ENCODE assay signal across 27 cellular contexts in genomic region chr1:112563341-112563740, GRCh38. TPM values are rescaled to one million over a fixed set of nuclear protein-coding genes. Genes with fewer than 3 reads are reported as not detected.
"Had no signal": no experiment of that assay in that cellular context is flagged by ENCODE, and none has a peak within 500 bp of the region (broad histone marks: within the 10 kb centered on the region; RNA-seq: fewer than 3 reads in every experiment).

No MANE protein-coding gene starts in this region.

- H3K36me3 ChIP-seq: brain microvascular endothelial cell had no signal

- H3K9me3 ChIP-seq: gastroesophageal sphincter had no signal

- H3K4me1 ChIP-seq: gastroesophageal sphincter had no signal

- H3K27ac ChIP-seq: brain microvascular endothelial cell, coronary artery, gastroesophageal sphincter, VCaP had no signal

- H3K27me3 Mint-ChIP-seq: activated CD4-positive, alpha-beta T cell treated with anti-CD3 and anti-CD28 coated beads, Interleukin-2, amount 10 ng/mL, durations not matched to agents 7 days and 5 days; activated CD8-positive, alpha-beta T cell treated with anti-CD3 and anti-CD28 coated beads for 36 hours; activated naive CD8-positive, alpha-beta T cell; activated T-helper 17 cell treated with anti-CD3 and anti-CD28 coated beads, Interleukin-2, amount 50 U/mL, for 72 hours; central memory CD8-positive, alpha-beta T cell; dendritic cell treated with granulocyte-macrophage colony-stimulating factor and Interleukin-4, amounts not matched to agents 40 ng/mL and 50 ng/mL, for 4 days; effector memory CD8-positive, alpha-beta T cell had no signal

- ATAC-seq: activated CD8-positive, alpha-beta T cell treated with anti-CD3 and anti-CD28 coated beads for 36 hours; activated T-cell treated with anti-CD3 and anti-CD28 coated beads, Interleukin-2, amount 50 U/mL, for 4 hours; activated T-helper 17 cell treated with anti-CD3 and anti-CD28 coated beads, Interleukin-2, amount 50 U/mL, for 72 hours; effector memory CD8-positive, alpha-beta T cell; esophagus mucosa; gastroesophageal sphincter; WTC11 had no signal

- H3K27ac Mint-ChIP-seq: activated CD4-positive, alpha-beta T cell treated with anti-CD3 and anti-CD28 coated beads, Interleukin-2, amount 10 ng/mL, durations not matched to agents 7 days and 5 days; activated CD8-positive, alpha-beta T cell treated with anti-CD3 and anti-CD28 coated beads for 36 hours; activated naive CD8-positive, alpha-beta T cell; activated T-helper 17 cell treated with anti-CD3 and anti-CD28 coated beads, Interleukin-2, amount 50 U/mL, for 72 hours; dendritic cell treated with granulocyte-macrophage colony-stimulating factor and Interleukin-4, amounts not matched to agents 40 ng/mL and 50 ng/mL, for 4 days; effector memory CD8-positive, alpha-beta T cell; WTC11 had no signal

- H3K9me3 Mint-ChIP-seq: activated CD4-positive, alpha-beta T cell treated with anti-CD3 and anti-CD28 coated beads, Interleukin-2, amount 10 ng/mL, durations not matched to agents 7 days and 5 days; activated CD8-positive, alpha-beta T cell treated with anti-CD3 and anti-CD28 coated beads for 36 hours; activated T-cell treated with anti-CD3 and anti-CD28 coated beads, Interleukin-2, amount 50 U/mL, for 4 hours; activated T-helper 17 cell treated with anti-CD3 and anti-CD28 coated beads, Interleukin-2, amount 50 U/mL, for 72 hours; central memory CD8-positive, alpha-beta T cell; dendritic cell treated with granulocyte-macrophage colony-stimulating factor and Interleukin-4, amounts not matched to agents 40 ng/mL and 50 ng/mL, for 4 days; effector memory CD8-positive, alpha-beta T cell; WTC11 had no signal

- H3K4me3 ChIP-seq: coronary artery, gastroesophageal sphincter had no signal

- H3K4me1 Mint-ChIP-seq: activated CD4-positive, alpha-beta T cell treated with anti-CD3 and anti-CD28 coated beads, Interleukin-2, amount 10 ng/mL, durations not matched to agents 7 days and 5 days; activated T-helper 17 cell treated with anti-CD3 and anti-CD28 coated beads, Interleukin-2, amount 50 U/mL, for 72 hours; central memory CD8-positive, alpha-beta T cell; WTC11 had no signal

- H3K4me3 Mint-ChIP-seq: activated CD4-positive, alpha-beta T cell treated with anti-CD3 and anti-CD28 coated beads, Interleukin-2, amount 10 ng/mL, durations not matched to agents 7 days and 5 days; activated CD8-positive, alpha-beta T cell treated with anti-CD3 and anti-CD28 coated beads for 36 hours; activated naive CD8-positive, alpha-beta T cell; activated T-cell treated with anti-CD3 and anti-CD28 coated beads, Interleukin-2, amount 50 U/mL, for 4 hours; activated T-helper 17 cell treated with anti-CD3 and anti-CD28 coated beads, Interleukin-2, amount 50 U/mL, for 72 hours; central memory CD8-positive, alpha-beta T cell; dendritic cell treated with granulocyte-macrophage colony-stimulating factor and Interleukin-4, amounts not matched to agents 40 ng/mL and 50 ng/mL, for 4 days; effector memory CD8-positive, alpha-beta T cell; WTC11 had no signal

- H3K27me3 ChIP-seq: brain microvascular endothelial cell, gastroesophageal sphincter had no signal

- DNase-seq: activated CD4-positive, alpha-beta T cell treated with anti-CD3 and anti-CD28 coated beads for 1 hour; activated CD4-positive, alpha-beta T cell treated with anti-CD3 and anti-CD28 coated beads for 4 hours; activated CD4-positive, alpha-beta T cell treated with anti-CD3 and anti-CD28 coated beads, Interleukin-2, amount 10 ng/mL, durations not matched to agents 7 days and 5 days; activated CD4-positive, alpha-beta T cell treated with anti-CD3 and anti-CD28 coated beads, Interleukin-2, amount 50 U/mL, for 48 hours; activated CD8-positive, alpha-beta memory T cell treated with anti-CD3 and anti-CD28 coated beads for 24 hours; activated CD8-positive, alpha-beta T cell treated with anti-CD3 and anti-CD28 coated beads for 36 hours; activated effector memory CD4-positive, alpha-beta T cell treated with Interleukin-2 at 50 U/mL for 16 hours; activated gamma-delta T cell treated with Interleukin-2 at 50 U/mL for 16 hours; activated naive CD4-positive, alpha-beta T cell treated with anti-CD3 and anti-CD28 coated beads, Interleukin-2, amount 50 U/mL, for 16 hours; activated naive CD4-positive, alpha-beta T cell treated with Interleukin-2 at 50 U/mL for 16 hours; activated T-cell treated with anti-CD3 and anti-CD28 coated beads, Interleukin-2, amount 50 U/mL, for 4 hours; amniotic stem cell; anterior cingulate cortex; brain microvascular endothelial cell; effector CD4-positive, alpha-beta T cell; effector memory CD8-positive, alpha-beta T cell; foreskin melanocyte; T-helper 2 cell had no signal

RNA-seq across cellular contexts. Expression of gene WNT2B, which starts 54.6 kb away (rescaled TPM):
- total RNA-seq: activated CD4-positive, alpha-beta T cell treated with anti-CD3 and anti-CD28 coated beads, Interleukin-2, amount 10 ng/mL, durations not matched to agents 7 days and 5 days; activated CD8-positive, alpha-beta T cell treated with anti-CD3 and anti-CD28 coated beads for 36 hours had no signal
